1 cellular context compared by ENCODE assay signal in genomic region chrX:40097492-40098263, GRCh38.
TF ChIP-seq lines count a peak whose summit lies in the region.

Gene BCOR (minus strand): TSS chrX:40097958. CDS start chrX:40077929, 20,029 bp downstream.

TF ChIP-seq in HEK293, 187 proteins besides CTCF, POLR2A, EP300 and RAD21 (continued from another document):
- TF ChIP-seq ZNF449 (tag by site-specific recombination; IDR thresholded peaks at IDR 0.05): no peak
- TF ChIP-seq ZNF548 (tag by site-specific recombination; IDR thresholded peaks at IDR 0.05): no peak
- TF ChIP-seq ZNF596 (tag by site-specific recombination; IDR thresholded peaks at IDR 0.05): 0 out of 2 replicates have a peak, but pooled peaks have one; percentile 21
- TF ChIP-seq ZSCAN30 (tag by site-specific recombination; IDR thresholded peaks at IDR 0.05): peak; percentile 50; the same call in 1 of the 2 replicates
- TF ChIP-seq ZNF398 (tag by site-specific recombination; IDR thresholded peaks at IDR 0.05): peak; percentile 77
- TF ChIP-seq ZNF660 (tag by site-specific recombination; IDR thresholded peaks at IDR 0.05): peak; percentile 46; the same call in 1 of the 2 replicates
- TF ChIP-seq ZNF341 (tag by site-specific recombination; IDR thresholded peaks at IDR 0.05; ENCODE audit: low read depth): peak; percentile 78
- TF ChIP-seq YY1 (tag by site-specific recombination; IDR thresholded peaks at IDR 0.05): peak; percentile 51; the same call in 1 of the 2 replicates
